Comparison of ENCODE assay signal across 16 cellular contexts in the genomic region with DNA sequence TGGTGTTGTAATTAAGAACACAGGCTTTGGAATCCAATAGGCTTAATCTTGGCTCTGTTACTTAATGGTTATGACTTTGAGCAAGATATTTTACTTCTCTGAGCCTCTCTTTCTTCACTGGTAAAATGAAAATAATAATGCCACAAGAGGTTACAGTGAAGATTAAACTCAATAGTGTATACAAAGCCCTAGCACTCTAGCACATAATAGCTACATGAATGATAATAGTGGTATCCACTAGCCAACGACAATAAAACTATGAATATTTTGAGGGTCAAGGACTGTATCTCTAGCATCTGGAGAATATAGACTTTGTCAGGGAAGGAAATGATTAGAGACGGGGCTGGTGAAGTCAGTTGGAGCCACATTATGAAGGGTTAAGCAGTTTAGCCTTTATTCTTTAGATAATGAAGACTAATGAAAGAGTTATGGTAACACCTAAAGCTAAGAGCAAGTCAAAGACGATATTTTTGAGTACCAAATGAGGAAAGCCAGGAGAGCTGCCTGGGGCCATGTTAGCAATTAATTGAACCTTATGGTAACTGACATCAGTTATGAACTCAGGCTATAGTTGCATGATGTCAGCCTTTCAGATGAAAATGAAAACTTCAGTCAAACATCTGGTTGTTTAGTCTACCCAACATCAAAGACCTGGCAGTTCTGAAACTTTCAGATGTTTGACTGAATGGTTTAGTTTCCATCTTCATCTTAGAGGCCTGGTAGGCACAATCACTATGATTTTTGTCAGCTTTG. TPM values are rescaled to one million over a fixed set of nuclear protein-coding genes. Genes with fewer than 3 reads are reported as not detected.
DNase-seq lines count a peak whose midpoint lies in the region; ATAC-seq, FAIRE-seq and TF ChIP-seq lines count a peak whose summit lies in the region.
"Had no signal": no experiment of that assay in that cellular context is flagged by ENCODE, and none has a peak within 500 bp of the region (broad histone marks: within the 10 kb centered on the region; RNA-seq: fewer than 3 reads in every experiment).

No MANE protein-coding gene starts in this region.

- H3K27me3 Mint-ChIP-seq in CD14-positive monocyte (ENCODE audit: low read depth in 3 of 3) = no peaks in the 10 kb centered on the region
- H3K27me3 Mint-ChIP-seq: activated CD4-positive, alpha-beta T cell treated with anti-CD3 and anti-CD28 coated beads, Interleukin-2, amount 10 ng/mL, durations not matched to agents 24 days and 14 days; T-cell had no signal

- no peaks in the 10 kb centered on the region for H3K9me3 Mint-ChIP-seq in CD14-positive monocyte
- H3K9me3 Mint-ChIP-seq: activated CD4-positive, alpha-beta T cell treated with anti-CD3 and anti-CD28 coated beads, Interleukin-2, amount 10 ng/mL, durations not matched to agents 24 days and 14 days; stimulated activated effector memory CD8-positive, alpha-beta T cell treated with anti-CD3 and anti-CD28 coated beads, Interleukin-12 subunit alpha, Interleukin-12 subunit beta, amount 100 ng/mL, for 72 hours; T-cell had no signal

- H3K4me3 Mint-ChIP-seq in CD14-positive monocyte = no peak overlapping the region
- H3K4me3 Mint-ChIP-seq: activated CD4-positive, alpha-beta T cell treated with anti-CD3 and anti-CD28 coated beads, Interleukin-2, amount 10 ng/mL, durations not matched to agents 24 days and 14 days; stimulated activated effector memory CD8-positive, alpha-beta T cell treated with anti-CD3 and anti-CD28 coated beads, Interleukin-12 subunit alpha, Interleukin-12 subunit beta, amount 100 ng/mL, for 72 hours; T-cell had no signal

- TF ChIP-seq CTCF in CD14-positive monocyte (IDR thresholded peaks at IDR 0.05) = no peak

- H3K4me1 Mint-ChIP-seq in CD14-positive monocyte = no peaks in the 10 kb centered on the region
- H3K4me1 Mint-ChIP-seq: stimulated activated effector memory CD8-positive, alpha-beta T cell treated with anti-CD3 and anti-CD28 coated beads, Interleukin-12 subunit alpha, Interleukin-12 subunit beta, amount 100 ng/mL, for 72 hours; T-cell had no signal

- H3K36me3 Mint-ChIP-seq in CD14-positive monocyte = no peaks in the 10 kb centered on the region
- H3K36me3 Mint-ChIP-seq: stimulated activated effector memory CD8-positive, alpha-beta T cell treated with anti-CD3 and anti-CD28 coated beads, Interleukin-12 subunit alpha, Interleukin-12 subunit beta, amount 100 ng/mL, for 72 hours; T-cell had no signal

- intact Hi-C loops in CD14-positive monocyte (cut with micrococcal nuclease) = no loop called here

- peak; percentile 80 for ATAC-seq in GM18499 (IDR thresholded peaks at IDR 0.05; ENCODE audit: insufficient read depth, unreplicated experiment)
- peak; percentile 83 for ATAC-seq in HG02798 (IDR thresholded peaks at IDR 0.05; ENCODE audit: poor library complexity, unreplicated experiment)
- ATAC-seq: mucosa of descending colon; stimulated activated effector memory CD8-positive, alpha-beta T cell treated with anti-CD3 and anti-CD28 coated beads, Interleukin-12 subunit alpha, Interleukin-12 subunit beta, amount 100 ng/mL, for 72 hours; T-cell had no signal

- FAIRE-seq in GM19239 (lab: Jason Lieb, UNC) = peak; percentile 90

- DNase-seq in GM19239 (ENCODE audit: insufficient read length, low spot score) (peak; percentile 33), NCI-H69 (lab: John Stamatoyannopoulos, UW) (peak; percentile 5), CD14-positive monocyte (ENCODE audit: low spot score) (no peak), COLO668 (lab: John Stamatoyannopoulos, UW; ENCODE audit: unreplicated experiment) (no peak), epidermal melanocyte (ENCODE audit: insufficient read length, low spot score) (no peak)
- DNase-seq: activated CD4-positive, alpha-beta T cell treated with anti-CD3 and anti-CD28 coated beads, Interleukin-2, amount 10 ng/mL, durations not matched to agents 24 days and 14 days; activated naive CD4-positive, alpha-beta T cell treated with anti-CD3 and anti-CD28 coated beads, Interleukin-2, amount 50 U/mL, for 16 hours; cerebellar nuclear complex; IMR-90; mucosa of descending colon; NCI-H146; posterior cingulate gyrus; T-cell had no signal

- no peak overlapping the region for H3K27ac Mint-ChIP-seq in CD14-positive monocyte
- H3K27ac Mint-ChIP-seq: activated CD4-positive, alpha-beta T cell treated with anti-CD3 and anti-CD28 coated beads, Interleukin-2, amount 10 ng/mL, durations not matched to agents 24 days and 14 days; stimulated activated effector memory CD8-positive, alpha-beta T cell treated with anti-CD3 and anti-CD28 coated beads, Interleukin-12 subunit alpha, Interleukin-12 subunit beta, amount 100 ng/mL, for 72 hours; T-cell had no signal

RNA-seq across cellular contexts. Expression of gene RNF11, which starts 32.8 kb away (rescaled TPM):
- 10 to 100 TPM; 25.3 to 28.4 TPM for polyA plus RNA-seq in CD14-positive monocyte

Comparison
In these comparisons a context has a peak if more than half of its experiments do, and no peak if none do; other contexts are left out.
1. DNase-seq: peak in GM19239 (single experiment) and NCI-H69 (single experiment); none in CD14-positive monocyte (single experiment), COLO668 (single experiment) and epidermal melanocyte (single experiment).